8 cellular contexts compared by ENCODE assay signal in genomic region chr9:127734247-127734746, GRCh38. TPM values are rescaled to one million over a fixed set of nuclear protein-coding genes. Genes with fewer than 3 reads are reported as not detected.
A peak's percentile ranks its signal among the peaks of the same experiment; 100 is the strongest.
DNase-seq lines count a peak whose midpoint lies in the region; ATAC-seq and TF ChIP-seq lines count a peak whose summit lies in the region.

No MANE protein-coding gene starts in this region.

- in situ Hi-C loops in GM13976 (cut with MboI; ENCODE audit: low sequenced_read_pairs, unreplicated experiment): no loop called here

- H3K4me1 Mint-ChIP-seq in activated CD8-positive, alpha-beta T cell treated with anti-CD3 and anti-CD28 coated beads for 36 hours (ENCODE audit: low read depth): peaks cover 15% of the 10 kb centered on the region

- no peak for DNase-seq in HFF-Myc (ENCODE audit: extremely low read depth, low read depth)
- no peak for DNase-seq in activated CD8-positive, alpha-beta T cell treated with anti-CD3 and anti-CD28 coated beads for 36 hours
- no peak for DNase-seq in hepatocyte (ENCODE audit: low spot score)
- peak; percentile 89 for DNase-seq in spleen
- no peak for DNase-seq in GM13976 (ENCODE audit: low spot score)
- no peak for DNase-seq in NCI-H128 (lab: John Stamatoyannopoulos, UW; ENCODE audit: unreplicated experiment)
- DNase-seq in activated CD4-positive, CD25-positive, alpha-beta regulatory T cell treated with anti-CD3 and anti-CD28 coated beads, Interleukin-2, amount 50 U/mL, for 72 hours: no peak

- no peaks in the 10 kb centered on the region for H3K36me3 ChIP-seq in hepatocyte (replicated peaks; ENCODE audit: insufficient read depth, low read depth)
- peaks cover 0 to 54% (median 31%) of the 10 kb centered on the region in 6 donors for H3K36me3 ChIP-seq in spleen

- no peaks in the 10 kb centered on the region for H4K20me1 ChIP-seq in hepatocyte (ENCODE audit: insufficient read depth, poor library complexity, severe bottlenecking)

- no peak for ATAC-seq in activated CD8-positive, alpha-beta T cell treated with anti-CD3 and anti-CD28 coated beads for 36 hours
- no peak for ATAC-seq in GM21528 (IDR thresholded peaks at IDR 0.05; ENCODE audit: low FRiP score, unreplicated experiment)

- peak overlapping the region; percentile 77 for H3K4me3 Mint-ChIP-seq in activated CD8-positive, alpha-beta T cell treated with anti-CD3 and anti-CD28 coated beads for 36 hours

- H3K27me3 Mint-ChIP-seq in activated CD8-positive, alpha-beta T cell treated with anti-CD3 and anti-CD28 coated beads for 36 hours: no peaks in the 10 kb centered on the region

- no peak overlapping the region for H2AFZ ChIP-seq in hepatocyte

- CTCF ChIA-PET in activated CD8-positive, alpha-beta T cell treated with anti-CD3 and anti-CD28 coated beads for 36 hours (lab: Charles Lee): interaction anchor here (0.6 to 5.1 kb wide), 66 partner anchors 8 to 291 kb away, joined by 3 to 62 read pairs (median 5); partner anchors contain the start of genes CDK9, CFAP157, ENG and PTRH1

- intact Hi-C loops in activated CD8-positive, alpha-beta T cell treated with anti-CD3 and anti-CD28 coated beads for 36 hours (cut with micrococcal nuclease): loop anchor here (5.0 to 10.0 kb wide), 2 partner anchors 142 to 229 kb away; no protein-coding TSS in a partner anchor
- intact Hi-C loops in spleen (cut with DNase I; ENCODE audit: low total_unique reads): loop anchor here (5.0 kb wide), 1 partner anchor 142 kb away; no protein-coding TSS in a partner anchor

- 64% methylated on average over 21 of the region's 22 CpGs for WGBS in hepatocyte (ENCODE audit: low lambda C conversion rate, missing lambda C conversion rate)
- 49 to 72% (median 62%) methylated on average over 20 to 22 of the region's 22 CpGs for WGBS in spleen, 5 donors

- H3K4me1 ChIP-seq in hepatocyte (ENCODE audit: insufficient read depth): peaks cover 4% of the 10 kb centered on the region
- peaks cover 17 to 67% (median 51%) of the 10 kb centered on the region in 6 donors for H3K4me1 ChIP-seq in spleen

- POLR2A ChIA-PET in activated CD8-positive, alpha-beta T cell treated with anti-CD3 and anti-CD28 coated beads for 36 hours (lab: Charles Lee): interaction anchor here (0.6 to 2.6 kb wide), 22 partner anchors 9 to 284 kb away, joined by 3 to 13 read pairs (median 4); partner anchors contain the start of genes CDK9, LRSAM1, PTRH1 and RPL12

- no peaks in the 10 kb centered on the region for H3K9me3 Mint-ChIP-seq in activated CD8-positive, alpha-beta T cell treated with anti-CD3 and anti-CD28 coated beads for 36 hours

- H3K9me2 ChIP-seq in hepatocyte (replicated peaks; ENCODE audit: insufficient read depth): no peaks in the 10 kb centered on the region

- peaks cover 5% of the 10 kb centered on the region for H3K79me2 ChIP-seq in hepatocyte

- TF ChIP-seq POLR2A in spleen (IDR thresholded peaks at IDR 0.05): no peak

- H3K27me3 ChIP-seq in hepatocyte (no peaks in the 10 kb centered on the region), spleen (replicated peaks in 1 of 7) (no peaks in the 10 kb centered on the region)

- TF ChIP-seq CTCF in HFF-Myc (IDR thresholded peaks at IDR 0.05; ENCODE audit: low read depth, low read length, missing control alignments): no peak
- no peak for TF ChIP-seq CTCF in activated CD8-positive, alpha-beta T cell treated with anti-CD3 and anti-CD28 coated beads for 36 hours (IDR thresholded peaks at IDR 0.05)
- TF ChIP-seq CTCF in hepatocyte (IDR thresholded peaks at IDR 0.05; ENCODE audit: poor library complexity): no peak
- TF ChIP-seq CTCF in spleen (IDR thresholded peaks at IDR 0.05 in 8 of 11, conservative IDR thresholded peaks at IDR 0.05 in 3 of 11): no peak
- no peak for TF ChIP-seq CTCF in GM13976 (IDR thresholded peaks at IDR 0.05; ENCODE audit: borderline replicate concordance, control extremely low read depth, extremely low read depth, insufficient read depth, missing control alignments)

- H3K9me3 ChIP-seq in hepatocyte (ENCODE audit: low read depth): no peaks in the 10 kb centered on the region
- no peaks in the 10 kb centered on the region for H3K9me3 ChIP-seq in spleen

- H3K36me3 Mint-ChIP-seq in activated CD8-positive, alpha-beta T cell treated with anti-CD3 and anti-CD28 coated beads for 36 hours (ENCODE audit: low read depth): peaks cover 2% of the 10 kb centered on the region

- H3K4me3 ChIP-seq in HFF-Myc (replicated peaks; ENCODE audit: low read depth, low read length): peak overlapping the region; percentile 57
- H3K4me3 ChIP-seq in hepatocyte: no peak overlapping the region
- peak overlapping the region; percentile 58 to 97 (median 84) for H3K4me3 ChIP-seq in spleen

- H3K4me2 ChIP-seq in hepatocyte: peak overlapping the region; percentile 80

- H3K27ac ChIP-seq in hepatocyte (peak overlapping the region; percentile 53), spleen (peak overlapping the region; percentile 93 to 99 (median 96))

- peak overlapping the region; percentile 82 for H3K27ac Mint-ChIP-seq in activated CD8-positive, alpha-beta T cell treated with anti-CD3 and anti-CD28 coated beads for 36 hours

RNA-seq across cellular contexts. Expression of gene TOR2A, which starts 0.8 kb away (rescaled TPM):
- 10 to 100 TPM; 14.4 to 16.1 TPM for total RNA-seq in activated CD8-positive, alpha-beta T cell treated with anti-CD3 and anti-CD28 coated beads for 36 hours
- total RNA-seq in hepatocyte (16.8 and 17.1 TPM in 2 replicates), spleen (10 to 100 TPM; 16.8 to 36.5 (median 24.5) TPM)
- polyA plus RNA-seq in hepatocyte (21.3 and 28.8 TPM in 2 replicates), spleen (10 to 100 TPM; 17.9 to 29.1 (median 18.4) TPM)

RNA-seq across cellular contexts. Expression of gene TTC16, which starts 18.4 kb away (rescaled TPM):
- 1 to 10 TPM; 2.1 to 2.3 TPM for total RNA-seq in activated CD8-positive, alpha-beta T cell treated with anti-CD3 and anti-CD28 coated beads for 36 hours
- 0.24 TPM in 1 of 2 replicates, not detected in the other for total RNA-seq in hepatocyte
- not detected in 2 replicates for polyA plus RNA-seq in hepatocyte
- total RNA-seq in spleen: 1 to 10 TPM in 6 of 7 donors, under 1 TPM in 1; 0.60 to 3.1 (median 2.0) TPM
- polyA plus RNA-seq in spleen: under 1 TPM; 0.12 to 0.98 (median 0.61) TPM

RNA-seq across cellular contexts. Expression of gene PTRH1, which starts 18.8 kb away (rescaled TPM):
- total RNA-seq in activated CD8-positive, alpha-beta T cell treated with anti-CD3 and anti-CD28 coated beads for 36 hours: 10 to 100 TPM; 15.9 to 16.0 TPM
- 9.8 and 13.5 TPM in 2 replicates for total RNA-seq in hepatocyte
- polyA plus RNA-seq in hepatocyte: 24.5 and 25.9 TPM in 2 replicates
- 10 to 100 TPM in 4 of 7 donors, 1 to 10 TPM in 3; 8.1 to 17.9 (median 10.7) TPM for total RNA-seq in spleen
- 10 to 100 TPM in 2 of 3 donors, 1 to 10 TPM in 1; 7.4 to 17.5 (median 14.7) TPM for polyA plus RNA-seq in spleen

RNA-seq across cellular contexts. Expression of gene CFAP157, which starts 27.5 kb away (rescaled TPM):
- total RNA-seq in activated CD8-positive, alpha-beta T cell treated with anti-CD3 and anti-CD28 coated beads for 36 hours: under 1 TPM in 1 of 2 experiments, not detected in 1; 0.11 TPM
- total RNA-seq in hepatocyte (not detected in 2 replicates), spleen (under 1 TPM in 4 of 7 donors, not detected in 3; 0.13 to 0.21 (median 0.17) TPM)
- polyA plus RNA-seq in hepatocyte (0.15 and 0.51 TPM in 2 replicates), spleen (under 1 TPM; 0.09 to 0.13 (median 0.12) TPM)

RNA-seq across cellular contexts. Expression of gene SH2D3C, which starts 44.2 kb away (rescaled TPM):
- 10 to 100 TPM; 29.9 to 30.3 TPM for total RNA-seq in activated CD8-positive, alpha-beta T cell treated with anti-CD3 and anti-CD28 coated beads for 36 hours
- total RNA-seq in hepatocyte (0.23 and 0.96 TPM in 2 replicates), spleen (10 to 100 TPM; 44.7 to 85.4 (median 61.2) TPM)
- polyA plus RNA-seq in hepatocyte (0.89 and 2.2 TPM in 2 replicates), spleen (10 to 100 TPM; 27.0 to 51.1 (median 34.3) TPM)
